Comparison of ENCODE assay signal across 1 cellular context in genomic region chr16:69465083-69465721, GRCh38.
TF ChIP-seq lines count a peak whose summit lies in the region.

No MANE protein-coding gene starts in this region.

TF ChIP-seq in GM12878, 131 proteins besides CTCF, POLR2A, EP300 and RAD21 (continued from another document):
- TF ChIP-seq, protein P1, sequence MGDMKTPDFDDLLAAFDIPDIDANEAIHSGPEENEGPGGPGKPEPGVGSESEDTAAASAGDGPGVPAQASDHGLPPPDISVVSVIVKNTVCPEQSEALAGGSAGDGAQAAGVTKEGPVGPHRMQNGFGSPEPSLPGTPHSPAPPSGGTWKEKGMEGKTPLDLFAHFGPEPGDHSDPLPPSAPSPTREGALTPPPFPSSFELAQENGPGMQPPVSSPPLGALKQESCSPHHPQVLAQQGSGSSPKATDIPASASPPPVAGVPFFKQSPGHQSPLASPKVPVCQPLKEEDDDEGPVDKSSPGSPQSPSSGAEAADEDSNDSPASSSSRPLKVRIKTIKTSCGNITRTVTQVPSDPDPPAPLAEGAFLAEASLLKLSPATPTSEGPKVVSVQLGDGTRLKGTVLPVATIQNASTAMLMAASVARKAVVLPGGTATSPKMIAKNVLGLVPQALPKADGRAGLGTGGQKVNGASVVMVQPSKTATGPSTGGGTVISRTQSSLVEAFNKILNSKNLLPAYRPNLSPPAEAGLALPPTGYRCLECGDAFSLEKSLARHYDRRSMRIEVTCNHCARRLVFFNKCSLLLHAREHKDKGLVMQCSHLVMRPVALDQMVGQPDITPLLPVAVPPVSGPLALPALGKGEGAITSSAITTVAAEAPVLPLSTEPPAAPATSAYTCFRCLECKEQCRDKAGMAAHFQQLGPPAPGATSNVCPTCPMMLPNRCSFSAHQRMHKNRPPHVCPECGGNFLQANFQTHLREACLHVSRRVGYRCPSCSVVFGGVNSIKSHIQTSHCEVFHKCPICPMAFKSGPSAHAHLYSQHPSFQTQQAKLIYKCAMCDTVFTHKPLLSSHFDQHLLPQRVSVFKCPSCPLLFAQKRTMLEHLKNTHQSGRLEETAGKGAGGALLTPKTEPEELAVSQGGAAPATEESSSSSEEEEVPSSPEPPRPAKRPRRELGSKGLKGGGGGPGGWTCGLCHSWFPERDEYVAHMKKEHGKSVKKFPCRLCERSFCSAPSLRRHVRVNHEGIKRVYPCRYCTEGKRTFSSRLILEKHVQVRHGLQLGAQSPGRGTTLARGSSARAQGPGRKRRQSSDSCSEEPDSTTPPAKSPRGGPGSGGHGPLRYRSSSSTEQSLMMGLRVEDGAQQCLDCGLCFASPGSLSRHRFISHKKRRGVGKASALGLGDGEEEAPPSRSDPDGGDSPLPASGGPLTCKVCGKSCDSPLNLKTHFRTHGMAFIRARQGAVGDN (IDR thresholded peaks at IDR 0.05), result peak; percentile 85; the same call in 1 of the 2 replicates
- TF ChIP-seq IKZF1 (conservative IDR thresholded peaks at IDR 0.05), result peak; percentile 56
- TF ChIP-seq JUND (IDR thresholded peaks at IDR 0.05; ENCODE audit: low read depth, low read length), result peak; percentile 64; the same call in 1 of the 2 replicates
- no peak for TF ChIP-seq MEF2B (IDR thresholded peaks at IDR 0.05; ENCODE audit: partially characterized antibody, poor library complexity, severe bottlenecking)
- TF ChIP-seq MAX (IDR thresholded peaks at IDR 0.05; ENCODE audit: low read depth, low read length), result no peak
- TF ChIP-seq TBL1XR1 (IDR thresholded peaks at IDR 0.05; ENCODE audit: low read depth, low read length), result no peak
- TF ChIP-seq NR2F1 (conservative IDR thresholded peaks at IDR 0.05), result peak; percentile 95
- TF ChIP-seq SMAD1 (IDR thresholded peaks at IDR 0.05; ENCODE audit: low read depth, partially characterized antibody), result no peak
- TF ChIP-seq CHD2 (IDR thresholded peaks at IDR 0.05; ENCODE audit: borderline replicate concordance, low read depth, low read length), result no peak
- TF ChIP-seq, protein P2, sequence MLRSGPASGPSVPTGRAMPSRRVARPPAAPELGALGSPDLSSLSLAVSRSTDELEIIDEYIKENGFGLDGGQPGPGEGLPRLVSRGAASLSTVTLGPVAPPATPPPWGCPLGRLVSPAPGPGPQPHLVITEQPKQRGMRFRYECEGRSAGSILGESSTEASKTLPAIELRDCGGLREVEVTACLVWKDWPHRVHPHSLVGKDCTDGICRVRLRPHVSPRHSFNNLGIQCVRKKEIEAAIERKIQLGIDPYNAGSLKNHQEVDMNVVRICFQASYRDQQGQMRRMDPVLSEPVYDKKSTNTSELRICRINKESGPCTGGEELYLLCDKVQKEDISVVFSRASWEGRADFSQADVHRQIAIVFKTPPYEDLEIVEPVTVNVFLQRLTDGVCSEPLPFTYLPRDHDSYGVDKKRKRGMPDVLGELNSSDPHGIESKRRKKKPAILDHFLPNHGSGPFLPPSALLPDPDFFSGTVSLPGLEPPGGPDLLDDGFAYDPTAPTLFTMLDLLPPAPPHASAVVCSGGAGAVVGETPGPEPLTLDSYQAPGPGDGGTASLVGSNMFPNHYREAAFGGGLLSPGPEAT (IDR thresholded peaks at IDR 0.05; ENCODE audit: low read depth), result peak; percentile 37; the same call in 1 of the 2 replicates
- no peak for TF ChIP-seq SIN3A (IDR thresholded peaks at IDR 0.05; ENCODE audit: low read depth, low read length)
- 0 out of 2 replicates have a peak, but pooled peaks have one; percentile 8 for TF ChIP-seq IRF4 (IDR thresholded peaks at IDR 0.05; ENCODE audit: low read depth, low read length)
- no peak; the same call in 1 of the 2 replicates for TF ChIP-seq SMC3 (IDR thresholded peaks at IDR 0.05; ENCODE audit: borderline replicate concordance, low read length)
- TF ChIP-seq SREBF2 (IDR thresholded peaks at IDR 0.05; ENCODE audit: low read length), result 0 out of 2 replicates have a peak, but pooled peaks have one; percentile 4
- TF ChIP-seq NBN (IDR thresholded peaks at IDR 0.05), result 0 out of 2 replicates have a peak, but pooled peaks have one; percentile 37
- TF ChIP-seq SUZ12 (IDR thresholded peaks at IDR 0.05; ENCODE audit: unreplicated experiment), result no peak
